ENCODE assay signal across 7 cellular contexts in genomic region chr13:27960362-27961226, GRCh38. TPM values are rescaled to one million over a fixed set of nuclear protein-coding genes. Genes with fewer than 3 reads are reported as not detected.
DNase-seq lines count a peak whose midpoint lies in the region; ATAC-seq and TF ChIP-seq lines count a peak whose summit lies in the region.

No MANE protein-coding gene starts in this region.

- no peaks in the 10 kb centered on the region for H3K9me3 Mint-ChIP-seq in natural killer cell

- TF ChIP-seq CTCF in HL-60 (IDR thresholded peaks at IDR 0.05; ENCODE audit: insufficient read depth, low read length) (peak; percentile 57), natural killer cell (IDR thresholded peaks at IDR 0.05) (no peak)

- DNase-seq in EH (ENCODE audit: low read depth) (peak; percentile 28), HL-60 (ENCODE audit: low read depth in 1 of 2, low spot score in 1 of 2) (peak; percentile 50 to 78), SKM-1 treated with dmso at 0.1 percent for 144 hours (lab: John Stamatoyannopoulos, UW; ENCODE audit: unreplicated experiment) (peak; percentile 38), erythroblast (lab: John Stamatoyannopoulos, UW) (peak; percentile 28 to 41), natural killer cell (no peak), HEK293T (ENCODE audit: extremely low spot score) (no peak), D341Med (ENCODE audit: low spot score) (no peak)

- H3K27me3 Mint-ChIP-seq in natural killer cell (ENCODE audit: low read depth in 2 of 2), result peaks cover 54 to 81% of the 10 kb centered on the region in 2 donors

- peak in 1 of 3 donors; percentile 40 for ATAC-seq in natural killer cell

- H3K36me3 Mint-ChIP-seq in natural killer cell, result no peaks in the 10 kb centered on the region

- CTCF ChIA-PET in HEK293T (lab: Yijun Ruan, JAX), result no interaction called here

- H3K27ac Mint-ChIP-seq in natural killer cell, result no peak overlapping the region

- peak overlapping the region; percentile 37 for H3K4me3 Mint-ChIP-seq in natural killer cell

- H3K4me3 ChIP-seq in HL-60 (replicated peaks; ENCODE audit: insufficient read depth, low read length), result peak overlapping the region; percentile 45

- peaks cover 57% of the 10 kb centered on the region for H3K27me3 ChIP-seq in HL-60 (ENCODE audit: insufficient read depth, poor library complexity, severe bottlenecking)

- intact Hi-C loops in natural killer cell (cut with micrococcal nuclease), result no loop called here

- POLR2A ChIA-PET in HEK293T (lab: Yijun Ruan, JAX), result no interaction called here

- no peak for TF ChIP-seq POLR2A in erythroblast (IDR thresholded peaks at IDR 0.05; ENCODE audit: low read length)

- no peak overlapping the region; the same call in 1 of the 2 replicates for H3K27ac ChIP-seq in HL-60 (replicated peaks)

- peaks cover 0 to 4% of the 10 kb centered on the region in 2 donors for H3K4me1 Mint-ChIP-seq in natural killer cell

TF ChIP-seq in HEK293T, 16 proteins besides CTCF, POLR2A, EP300 and RAD21:
- TF ChIP-seq BHLHE40 (IDR thresholded peaks at IDR 0.05; ENCODE audit: borderline replicate concordance) (no peak), SP1 (IDR thresholded peaks at IDR 0.05) (no peak), PKNOX1 (IDR thresholded peaks at IDR 0.05) (no peak), ARNT (IDR thresholded peaks at IDR 0.05) (no peak), LEF1 (IDR thresholded peaks at IDR 0.05; ENCODE audit: borderline replicate concordance) (no peak), FOXK2 (IDR thresholded peaks at IDR 0.05) (no peak), FOXM1 (IDR thresholded peaks at IDR 0.05; ENCODE audit: borderline replicate concordance) (no peak), TARDBP (IDR thresholded peaks at IDR 0.05) (no peak), CTBP1 (IDR thresholded peaks at IDR 0.05; ENCODE audit: borderline replicate concordance) (no peak), SUZ12 (IDR thresholded peaks at IDR 0.05) (no peak), NFRKB (IDR thresholded peaks at IDR 0.05) (no peak), L3MBTL2 (conservative IDR thresholded peaks at IDR 0.05) (no peak), HDGF (IDR thresholded peaks at IDR 0.05; ENCODE audit: borderline replicate concordance) (no peak), ZNF384 (IDR thresholded peaks at IDR 0.05) (no peak), ELF4 (IDR thresholded peaks at IDR 0.05) (no peak)

RNA-seq across cellular contexts. Expression of gene CDX2, which starts 8.5 kb away (rescaled TPM):
- total RNA-seq in natural killer cell, result not detected

RNA-seq across cellular contexts. Expression of gene URAD, which starts 27.9 kb away (rescaled TPM):
- total RNA-seq in natural killer cell, result not detected

RNA-seq across cellular contexts. Expression of gene PDX1, which starts 40.8 kb away (rescaled TPM):
- total RNA-seq in natural killer cell, result not detected

Comparison
In these comparisons a context has a peak if more than half of its experiments do, and no peak if none do; other contexts are left out.
1. DNase-seq: peak in EH (single experiment), HL-60 (2 of 2), SKM-1 treated with dmso at 0.1 percent for 144 hours (single experiment) and erythroblast (2 of 2); none in natural killer cell (single experiment), HEK293T (single experiment) and D341Med (single experiment).